In the genomic region with DNA sequence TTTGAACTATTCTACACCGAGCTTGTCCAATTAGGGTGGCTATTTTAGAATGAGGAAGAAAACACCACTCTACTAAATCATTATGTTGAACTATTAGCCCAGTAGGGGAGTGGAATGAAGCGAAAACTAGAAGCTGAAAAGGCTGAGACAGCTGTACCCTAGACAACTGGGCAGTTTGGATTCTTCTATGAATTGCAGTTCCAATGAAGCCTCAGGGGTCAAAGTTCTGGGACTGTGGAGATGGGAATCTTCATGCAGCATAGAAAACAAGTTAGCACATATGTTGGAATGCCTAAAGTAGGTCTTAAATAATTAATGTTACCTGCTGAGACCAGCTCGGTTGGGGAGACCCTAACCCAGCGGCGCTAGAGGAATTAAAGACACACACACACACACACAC, we compare ENCODE assay signal across 20 cellular contexts.
DNase-seq lines count a peak whose midpoint lies in the region; TF ChIP-seq lines count a peak whose summit lies in the region.
"Had no signal": no experiment of that assay in that cellular context is flagged by ENCODE, and none has a peak within 500 bp of the region (broad histone marks: within the 10 kb centered on the region; RNA-seq: fewer than 3 reads in every experiment).

No MANE protein-coding gene starts in this region.

- no peak overlapping the region for H3K4me3 Mint-ChIP-seq in glutamatergic neuron (ENCODE audit: unreplicated experiment)
- H3K4me3 Mint-ChIP-seq: CD14-positive monocyte; CD4-positive, CD25-positive, alpha-beta regulatory T cell; CD8-positive, alpha-beta memory T cell had no signal

- H3K4me1 ChIP-seq in BE2C = no peaks in the 10 kb centered on the region
- H3K4me1 ChIP-seq: BLaER1 treated with 17β-estradiol and CSF1 and Interleukin-3, amounts not matched to agents 10 nM and 100 nM had no signal

- no peaks in the 10 kb centered on the region for H3K27me3 ChIP-seq in BE2C
- H3K27me3 ChIP-seq: BLaER1 treated with 17β-estradiol and CSF1 and Interleukin-3, amounts not matched to agents 10 nM and 100 nM had no signal

- TF ChIP-seq CTCF in glutamatergic neuron (IDR thresholded peaks at IDR 0.05; ENCODE audit: partially characterized antibody, unreplicated experiment) (no peak), BE2C (IDR thresholded peaks at IDR 0.05; ENCODE audit: low read depth, low read length) (no peak)

- peak; percentile 1 for DNase-seq in RPMI7951 (ENCODE audit: low read depth)
- DNase-seq in glutamatergic neuron = no peak
- DNase-seq in NCI-H2227 treated with DMSO at 0.1 percent for 48 hours (lab: John Stamatoyannopoulos, UW) = no peak
- no peak for DNase-seq in iPS-NIHi7 (ENCODE audit: extremely low spot score)
- DNase-seq in BE2C = no peak
- DNase-seq: 8988T; ACHN; CD4-positive, alpha-beta memory T cell; CD4-positive, CD25-positive, alpha-beta regulatory T cell; CD8-positive, alpha-beta memory T cell; COR-L47; DMS 273 treated with DMSO at 0.1 percent for 48 hours; DMS153; DMS53; DMS79; DND-41; EL; GF-D8 had no signal

- peaks cover 7% of the 10 kb centered on the region for H3K27me3 Mint-ChIP-seq in glutamatergic neuron (ENCODE audit: unreplicated experiment)
- H3K27me3 Mint-ChIP-seq: CD4-positive, alpha-beta memory T cell; CD4-positive, CD25-positive, alpha-beta regulatory T cell; CD8-positive, alpha-beta memory T cell had no signal

- no peaks in the 10 kb centered on the region for H3K36me3 ChIP-seq in BE2C
- H3K36me3 ChIP-seq: BLaER1 treated with 17β-estradiol and CSF1 and Interleukin-3, amounts not matched to agents 10 nM and 100 nM had no signal

- H3K4me3 ChIP-seq in BE2C (ENCODE audit: low read depth, low read length) = no peak overlapping the region
- H3K4me3 ChIP-seq: BLaER1 treated with 17β-estradiol and CSF1 and Interleukin-3, amounts not matched to agents 10 nM and 100 nM had no signal

- H3K36me3 Mint-ChIP-seq in glutamatergic neuron (ENCODE audit: unreplicated experiment) = peaks cover 44% of the 10 kb centered on the region
- H3K36me3 Mint-ChIP-seq: CD14-positive monocyte had no signal

- peaks cover 31% of the 10 kb centered on the region for H3K9me3 Mint-ChIP-seq in glutamatergic neuron (ENCODE audit: unreplicated experiment)

- H3K9me3 ChIP-seq in BE2C = no peaks in the 10 kb centered on the region

- peak overlapping the region; percentile 83 for H3K27ac Mint-ChIP-seq in glutamatergic neuron (ENCODE audit: unreplicated experiment)
- H3K27ac Mint-ChIP-seq: CD14-positive monocyte; CD4-positive, alpha-beta memory T cell; CD4-positive, CD25-positive, alpha-beta regulatory T cell; CD8-positive, alpha-beta memory T cell had no signal

- peaks cover 20% of the 10 kb centered on the region for H3K4me1 Mint-ChIP-seq in glutamatergic neuron (ENCODE audit: low read depth, unreplicated experiment)
- H3K4me1 Mint-ChIP-seq: CD14-positive monocyte; CD4-positive, alpha-beta memory T cell; CD4-positive, CD25-positive, alpha-beta regulatory T cell; CD8-positive, alpha-beta memory T cell had no signal
